9 cellular contexts compared by ENCODE assay signal in the genomic region with DNA sequence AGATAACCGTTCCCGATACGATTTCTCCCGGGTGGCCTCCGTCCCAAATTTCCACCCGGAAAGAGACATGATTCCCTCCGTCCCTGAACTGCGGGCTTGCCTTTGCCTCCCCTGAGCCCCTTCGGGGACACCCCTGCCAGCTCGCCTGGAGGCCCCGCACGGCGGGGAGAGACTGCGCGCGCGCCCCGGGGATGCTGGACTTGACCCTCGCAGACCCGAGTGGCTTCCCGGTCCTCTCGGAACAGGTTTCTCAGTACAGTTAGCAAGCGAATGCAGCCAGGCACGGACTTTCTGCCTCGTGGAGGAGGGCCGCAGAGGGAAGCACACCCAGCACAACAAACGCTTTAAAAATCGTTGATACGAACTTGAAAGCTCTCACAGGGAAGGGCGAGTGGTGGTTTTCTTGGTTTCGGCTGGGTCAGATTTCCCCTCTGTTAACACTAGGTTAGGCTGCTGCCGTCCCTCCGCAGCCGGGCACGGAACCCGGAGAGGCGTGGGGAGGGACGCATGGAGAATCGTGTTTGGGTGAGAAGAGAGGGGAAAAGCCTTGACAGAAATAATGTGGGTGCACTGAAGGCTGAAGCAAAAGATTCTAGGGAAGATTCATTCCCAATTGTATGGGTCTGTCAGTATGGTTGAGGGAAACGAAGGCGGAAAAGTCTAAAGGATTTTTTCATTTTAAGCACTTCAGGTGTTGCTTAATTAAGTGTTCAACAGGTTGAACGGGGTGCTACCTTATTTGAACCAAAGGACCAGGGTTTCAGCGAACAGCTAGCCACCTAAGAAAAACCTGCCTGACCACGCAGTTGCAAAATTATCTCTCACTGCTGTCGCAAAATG. TPM values are rescaled to one million over a fixed set of nuclear protein-coding genes. Genes with fewer than 3 reads are reported as not detected.
A peak's percentile ranks its signal among the peaks of the same experiment; 100 is the strongest.
DNase-seq lines count a peak whose midpoint lies in the region; ATAC-seq and TF ChIP-seq lines count a peak whose summit lies in the region.
"Had no signal": no experiment of that assay in that cellular context is flagged by ENCODE, and none has a peak within 500 bp of the region (broad histone marks: within the 10 kb centered on the region; RNA-seq: fewer than 3 reads in every experiment).

No MANE protein-coding gene starts in this region.

- peaks cover 33% of the 10 kb centered on the region for H3K4me1 Mint-ChIP-seq in activated CD4-positive, alpha-beta T cell treated with anti-CD3 and anti-CD28 coated beads for 36 hours
- H3K4me1 Mint-ChIP-seq in activated CD4-positive, alpha-beta memory T cell treated with anti-CD3 and anti-CD28 coated beads for 36 hours (ENCODE audit: low read depth), result peaks cover 32% of the 10 kb centered on the region

- peak overlapping the region; percentile 78 for H3K4me3 Mint-ChIP-seq in activated CD4-positive, alpha-beta T cell treated with anti-CD3 and anti-CD28 coated beads for 36 hours
- peak overlapping the region; percentile 79 for H3K4me3 Mint-ChIP-seq in activated CD4-positive, alpha-beta memory T cell treated with anti-CD3 and anti-CD28 coated beads for 36 hours

- H3K9me3 Mint-ChIP-seq in activated CD4-positive, alpha-beta T cell treated with anti-CD3 and anti-CD28 coated beads for 36 hours (ENCODE audit: low read depth), result no peaks in the 10 kb centered on the region
- no peaks in the 10 kb centered on the region for H3K9me3 Mint-ChIP-seq in activated CD4-positive, alpha-beta memory T cell treated with anti-CD3 and anti-CD28 coated beads for 36 hours

- DNase-seq in activated CD4-positive, alpha-beta T cell treated with anti-CD3 and anti-CD28 coated beads for 36 hours, result peak; percentile 50
- DNase-seq in activated CD4-positive, alpha-beta T cell treated with anti-CD3 and anti-CD28 coated beads for 1 hour, result no peak
- peak; percentile 23 for DNase-seq in HuH-7.5 (ENCODE audit: low spot score)
- DNase-seq in activated CD4-positive, alpha-beta memory T cell treated with anti-CD3 and anti-CD28 coated beads for 36 hours, result peak; percentile 37
- DNase-seq in fibroblast of peridontal ligament (ENCODE audit: extremely low read depth), result peak; percentile 13
- peak; percentile 88 for DNase-seq in osteoblast (ENCODE audit: insufficient read length, low spot score, missing footprints)
- no peak for DNase-seq in hepatic stellate cell (ENCODE audit: low spot score)

- POLR2A ChIA-PET in activated CD4-positive, alpha-beta T cell treated with anti-CD3 and anti-CD28 coated beads for 36 hours (lab: Charles Lee), result no interaction called here
- POLR2A ChIA-PET in activated CD4-positive, alpha-beta memory T cell treated with anti-CD3 and anti-CD28 coated beads for 36 hours (lab: Charles Lee), result no interaction called here

- H3K9me3 ChIP-seq in osteoblast (ENCODE audit: low read depth, low read length), result no peaks in the 10 kb centered on the region
- H3K9me3 ChIP-seq: adrenal gland had no signal

- H3K36me3 ChIP-seq in osteoblast (ENCODE audit: insufficient read depth, low read length), result no peaks in the 10 kb centered on the region
- H3K36me3 ChIP-seq: adrenal gland had no signal

- peaks cover 75% of the 10 kb centered on the region for H3K27me3 Mint-ChIP-seq in activated CD4-positive, alpha-beta T cell treated with anti-CD3 and anti-CD28 coated beads for 36 hours
- H3K27me3 Mint-ChIP-seq in activated CD4-positive, alpha-beta memory T cell treated with anti-CD3 and anti-CD28 coated beads for 36 hours, result peaks cover 72% of the 10 kb centered on the region

- peak overlapping the region; percentile 64 for H3K27ac Mint-ChIP-seq in activated CD4-positive, alpha-beta T cell treated with anti-CD3 and anti-CD28 coated beads for 36 hours
- peak overlapping the region; percentile 46 for H3K27ac Mint-ChIP-seq in activated CD4-positive, alpha-beta memory T cell treated with anti-CD3 and anti-CD28 coated beads for 36 hours

- peak overlapping the region; percentile 77 for H2AFZ ChIP-seq in osteoblast (ENCODE audit: low read length)

- H3K36me3 Mint-ChIP-seq in activated CD4-positive, alpha-beta T cell treated with anti-CD3 and anti-CD28 coated beads for 36 hours (ENCODE audit: low read depth), result no peaks in the 10 kb centered on the region
- no peaks in the 10 kb centered on the region for H3K36me3 Mint-ChIP-seq in activated CD4-positive, alpha-beta memory T cell treated with anti-CD3 and anti-CD28 coated beads for 36 hours

- intact Hi-C loops in activated CD4-positive, alpha-beta T cell treated with anti-CD3 and anti-CD28 coated beads for 36 hours (cut with DNase I, micrococcal nuclease), result loop anchor here (1.0 to 10.0 kb wide), 11 partner anchors 13 to 659 kb away; partner anchors contain the start of genes PHLPP1 (in 1 of the 2), PIGN (in 1 of the 2), RELCH (in 1 of the 2) and ZCCHC2 (in 1 of the 2)
- intact Hi-C loops in activated CD4-positive, alpha-beta memory T cell treated with anti-CD3 and anti-CD28 coated beads for 36 hours (cut with micrococcal nuclease), result loop anchor here (1.0 to 5.0 kb wide), 7 partner anchors 13 to 391 kb away; partner anchors contain the start of gene PHLPP1

- peak overlapping the region; percentile 80 for H3K4me2 ChIP-seq in osteoblast (ENCODE audit: insufficient read depth, low read length)

- no peak overlapping the region for H3K27ac ChIP-seq in osteoblast (ENCODE audit: low read depth, low read length)
- H3K27ac ChIP-seq: adrenal gland had no signal

- no peaks in the 10 kb centered on the region for H3K79me2 ChIP-seq in osteoblast (ENCODE audit: insufficient read depth, low read length)

- no peak for ATAC-seq in activated CD4-positive, alpha-beta T cell treated with anti-CD3 and anti-CD28 coated beads for 36 hours
- ATAC-seq in GM19324 (IDR thresholded peaks at IDR 0.05; ENCODE audit: low FRiP score, unreplicated experiment), result no peak

- no peak for TF ChIP-seq CTCF in osteoblast (IDR thresholded peaks at IDR 0.05; ENCODE audit: extremely low read depth, low read depth, low read length)

- CTCF ChIA-PET in activated CD4-positive, alpha-beta T cell treated with anti-CD3 and anti-CD28 coated beads for 36 hours (lab: Charles Lee), result interaction anchor here (0.8 to 1.6 kb wide), 3 partner anchors 14 to 93 kb away, joined by 3 to 4 read pairs (median 3); no protein-coding TSS in a partner anchor
- CTCF ChIA-PET in activated CD4-positive, alpha-beta memory T cell treated with anti-CD3 and anti-CD28 coated beads for 36 hours (lab: Charles Lee), result no interaction called here

- peaks cover 29% of the 10 kb centered on the region for H3K4me1 ChIP-seq in osteoblast (ENCODE audit: insufficient read depth, low read length)

- peak overlapping the region; percentile 57 for H3K4me3 ChIP-seq in osteoblast (ENCODE audit: insufficient read depth, low read length)

- H3K27me3 ChIP-seq in osteoblast (ENCODE audit: insufficient read depth, low read length), result peaks cover 68% of the 10 kb centered on the region

- H4K20me1 ChIP-seq in osteoblast (ENCODE audit: insufficient read depth, low read length), result no peaks in the 10 kb centered on the region

RNA-seq across cellular contexts. Expression of gene TNFRSF11A, which starts 0.9 kb away (rescaled TPM):
- 1 to 10 TPM; 6.9 to 9.3 TPM for total RNA-seq in activated CD4-positive, alpha-beta T cell treated with anti-CD3 and anti-CD28 coated beads for 36 hours
- total RNA-seq in activated CD4-positive, alpha-beta memory T cell treated with anti-CD3 and anti-CD28 coated beads for 36 hours, result 1 to 10 TPM; 5.7 to 6.1 TPM
- under 0.01 TPM in 2 replicates for total RNA-seq in osteoblast

Comparison
In these comparisons a context has a peak if more than half of its experiments do, and no peak if none do; other contexts are left out.
1. DNase-seq: peak in activated CD4-positive, alpha-beta T cell treated with anti-CD3 and anti-CD28 coated beads for 36 hours (single experiment), HuH-7.5 (single experiment), activated CD4-positive, alpha-beta memory T cell treated with anti-CD3 and anti-CD28 coated beads for 36 hours (single experiment), fibroblast of peridontal ligament (single experiment) and osteoblast (single experiment); none in activated CD4-positive, alpha-beta T cell treated with anti-CD3 and anti-CD28 coated beads for 1 hour (single experiment) and hepatic stellate cell (single experiment).